In the genomic region with DNA sequence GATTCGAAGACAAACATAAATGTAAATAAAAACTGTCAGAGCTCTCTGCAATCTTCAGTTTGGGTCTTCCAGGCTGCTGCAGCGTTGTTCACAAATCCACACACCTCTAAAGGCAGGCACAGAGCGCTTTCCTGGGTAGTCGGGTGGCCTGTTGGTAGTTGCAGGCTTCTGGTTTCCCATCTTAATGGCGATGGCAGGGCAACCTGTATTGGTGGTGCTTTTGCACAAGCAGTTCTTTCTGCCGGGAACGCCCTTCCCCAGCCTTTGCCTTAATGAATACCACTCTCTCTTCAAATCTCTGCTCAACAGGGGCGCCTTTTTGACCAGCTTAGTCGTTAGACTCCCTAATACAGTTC, we compare ENCODE assay signal across 8 cellular contexts. TPM values are rescaled to one million over a fixed set of nuclear protein-coding genes. Genes with fewer than 3 reads are reported as not detected.
DNase-seq lines count a peak whose midpoint lies in the region; TF ChIP-seq lines count a peak whose summit lies in the region.

No MANE protein-coding gene starts in this region.

- POLR2A ChIA-PET in RWPE1 (lab: Yijun Ruan, JAX; ENCODE audit: low non-redundant PET) = interaction anchor here (0.5 to 1.0 kb wide), 3 partner anchors 57 to 336 kb away, joined by 3 to 4 read pairs (median 3); no protein-coding TSS in a partner anchor

- H3K4me3 ChIP-seq in ectodermal cell (ENCODE audit: insufficient read depth, low read depth, low read length) (peak overlapping the region; percentile 96), muscle layer of duodenum (ENCODE audit: low read depth in 1 of 2, low read length in 2 of 2) (peak overlapping the region; percentile 83 to 96)

- DNase-seq in stimulated activated CD4-positive, alpha-beta T cell treated with anti-CD3 and anti-CD28 coated beads, Interleukin-1b, Interleukin-23, amount 100 ng/mL, for 48 hours = peak; percentile 7
- no peak for DNase-seq in stimulated activated CD4-positive, alpha-beta T cell treated with anti-CD3 and anti-CD28 coated beads, Interleukin-12 subunit alpha, Interleukin-12 subunit beta, amount 100 ng/mL, for 4 hours
- no peak for DNase-seq in RWPE1 (ENCODE audit: low spot score)
- no peak for DNase-seq in SIG-M5 treated with dmso at 0.1 percent for 504 hours (lab: John Stamatoyannopoulos, UW; ENCODE audit: unreplicated experiment)
- no peak for DNase-seq in mesenteric fat pad (ENCODE audit: low spot score)
- no peak for DNase-seq in mucosa of gallbladder (ENCODE audit: low spot score)

- 42 to 44% methylated on average over 8 of the region's 9 CpGs for WGBS in ectodermal cell, 2 experiments

- CTCF ChIA-PET in RWPE1 (lab: Yijun Ruan, JAX) = interaction anchor here (3.1 kb wide), 1 partner anchor 52 kb away, joined by 16 read pairs; no protein-coding TSS in a partner anchor

- peaks cover 5% of the 10 kb centered on the region for H3K4me1 ChIP-seq in ectodermal cell (ENCODE audit: control insufficient read depth, insufficient read depth, low read length)
- H3K4me1 ChIP-seq in muscle layer of duodenum (ENCODE audit: control insufficient read depth in 1 of 2, insufficient read depth in 2 of 2, low read length in 2 of 2) = peaks cover 8 to 16% of the 10 kb centered on the region in 2 donors

- no peak for TF ChIP-seq CTCF in RWPE1 (conservative IDR thresholded peaks at IDR 0.05; ENCODE audit: low read depth)

- H3K9me3 ChIP-seq in ectodermal cell (ENCODE audit: control insufficient read depth, low read length) = no peaks in the 10 kb centered on the region
- no peaks in the 10 kb centered on the region for H3K9me3 ChIP-seq in muscle layer of duodenum (ENCODE audit: control insufficient read depth in 1 of 2, low read length in 2 of 2)

- no peaks in the 10 kb centered on the region for H3K36me3 ChIP-seq in ectodermal cell (ENCODE audit: control insufficient read depth, insufficient read depth, low read length)
- peaks cover 0 to 6% of the 10 kb centered on the region in 2 donors for H3K36me3 ChIP-seq in muscle layer of duodenum (ENCODE audit: control insufficient read depth in 1 of 2, insufficient read depth in 2 of 2, low read length in 2 of 2)

- H3K27me3 ChIP-seq in ectodermal cell (ENCODE audit: control insufficient read depth, insufficient read depth, low read length, poor library complexity, severe bottlenecking) = no peaks in the 10 kb centered on the region
- no peaks in the 10 kb centered on the region for H3K27me3 ChIP-seq in muscle layer of duodenum (ENCODE audit: low read depth, low read length)

- H3K27ac ChIP-seq in RWPE1 = peak overlapping the region; percentile 84
- H3K27ac ChIP-seq in ectodermal cell (ENCODE audit: insufficient read depth, low read depth, low read length, poor library complexity, severe bottlenecking) = peak overlapping the region; percentile 87
- H3K27ac ChIP-seq in muscle layer of duodenum (ENCODE audit: low read length) = peak overlapping the region; percentile 93

RNA-seq across cellular contexts. Expression of gene IFT52, which starts 0.7 kb away (rescaled TPM):
- polyA plus RNA-seq in ectodermal cell (2013, experiment 1 of 4) = 80.7 TPM
- polyA plus RNA-seq in ectodermal cell (2013, experiment 2 of 4) = 82.9 TPM
- 78.4 TPM for polyA plus RNA-seq in ectodermal cell (2013, experiment 3 of 4)
- 82.3 TPM for polyA plus RNA-seq in ectodermal cell (2013, experiment 4 of 4)
- total RNA-seq in mesenteric fat pad (25.9 TPM), mucosa of gallbladder (23.5 TPM)

RNA-seq across cellular contexts. Expression of gene SGK2, which starts 31.2 kb away (rescaled TPM):
- polyA plus RNA-seq in ectodermal cell (2013, experiment 1 of 4) = 1.9 TPM
- polyA plus RNA-seq in ectodermal cell (2013, experiment 2 of 4) = 4.2 TPM
- polyA plus RNA-seq in ectodermal cell (2013, experiment 3 of 4) = 2.2 TPM
- polyA plus RNA-seq in ectodermal cell (2013, experiment 4 of 4) = 2.0 TPM
- total RNA-seq in mesenteric fat pad (14.0 TPM), mucosa of gallbladder (56.8 TPM)
